1 cellular context compared by ENCODE assay signal in genomic region chr17:72502111-72502939, GRCh38.
TF ChIP-seq lines count a peak whose summit lies in the region.

No MANE protein-coding gene starts in this region.

TF ChIP-seq in HepG2, 621 proteins besides CTCF, POLR2A, EP300 and RAD21 (continued from another document):
- TF ChIP-seq FOXP4 (CRISPR knock-in tag; IDR thresholded peaks at IDR 0.05) (peak; percentile 91), REPIN1 (CRISPR knock-in tag; IDR thresholded peaks at IDR 0.05; ENCODE audit: borderline replicate concordance, low read depth) (peak; percentile 75), SOX13 (IDR thresholded peaks at IDR 0.05) (peak; percentile 70; the same call in 1 of the 2 replicates), SOX13 (CRISPR knock-in tag; conservative IDR thresholded peaks at IDR 0.05 in 1 of 2, IDR thresholded peaks at IDR 0.05 in 1 of 2) (peak in 1 of 2 experiments; percentile 87; a peak in 2 of 4 replicates), RFXAP (CRISPR knock-in tag; IDR thresholded peaks at IDR 0.05; ENCODE audit: borderline replicate concordance) (peak; percentile 94; the same call in 1 of the 2 replicates), MEIS2 (CRISPR knock-in tag; IDR thresholded peaks at IDR 0.05) (peak; percentile 88; the same call in 1 of the 2 replicates), KAT7 (CRISPR knock-in tag; IDR thresholded peaks at IDR 0.05; ENCODE audit: borderline replicate concordance) (peak; percentile 13; the same call in 1 of the 2 replicates), ZNF687 (CRISPR knock-in tag; IDR thresholded peaks at IDR 0.05) (peak; percentile 54), ZNF552 (CRISPR knock-in tag; IDR thresholded peaks at IDR 0.05; ENCODE audit: borderline replicate concordance) (0 out of 2 replicates have a peak, but pooled peaks have one; percentile 7), ZNF124 (CRISPR knock-in tag; IDR thresholded peaks at IDR 0.05) (peak; percentile 18; the same call in 1 of the 2 replicates), GFI1 (CRISPR knock-in tag; IDR thresholded peaks at IDR 0.05; ENCODE audit: borderline replicate concordance) (peak; percentile 42), MEF2D (CRISPR knock-in tag; IDR thresholded peaks at IDR 0.05) (no peak), ZGPAT (CRISPR knock-in tag; IDR thresholded peaks at IDR 0.05) (peak; percentile 4), ZNF264 (CRISPR knock-in tag; IDR thresholded peaks at IDR 0.05) (peak; percentile 65; the same call in 1 of the 2 replicates), GATAD1 (CRISPR knock-in tag; IDR thresholded peaks at IDR 0.05) (no peak), ZNF142 (CRISPR knock-in tag; IDR thresholded peaks at IDR 0.05) (no peak), ZNF350 (CRISPR knock-in tag; IDR thresholded peaks at IDR 0.05; ENCODE audit: borderline replicate concordance, low read depth) (peak; percentile 52; the same call in 1 of the 2 replicates), IRX3 (CRISPR knock-in tag; IDR thresholded peaks at IDR 0.05; ENCODE audit: borderline replicate concordance, low read depth) (peak; percentile 26; the same call in 1 of the 2 replicates), PCBP1 (IDR thresholded peaks at IDR 0.05; ENCODE audit: borderline replicate concordance, low read depth, low read length) (no peak), POGZ (CRISPR knock-in tag; IDR thresholded peaks at IDR 0.05) (peak; percentile 8), SP140L (CRISPR knock-in tag; IDR thresholded peaks at IDR 0.05; ENCODE audit: borderline replicate concordance) (no peak), ZSCAN29 (CRISPR knock-in tag; conservative IDR thresholded peaks at IDR 0.05) (peak; percentile 54; the same call in 1 of the 2 replicates), ISX (CRISPR knock-in tag; conservative IDR thresholded peaks at IDR 0.05) (no peak), FUBP1 (CRISPR knock-in tag; IDR thresholded peaks at IDR 0.05; ENCODE audit: borderline replicate concordance) (no peak), ZNF569 (CRISPR knock-in tag; IDR thresholded peaks at IDR 0.05; ENCODE audit: borderline replicate concordance) (no peak), ZNF354B (CRISPR knock-in tag; IDR thresholded peaks at IDR 0.05) (no peak), JUN (CRISPR knock-in tag; IDR thresholded peaks at IDR 0.05) (no peak), CEBPB (IDR thresholded peaks at IDR 0.05; ENCODE audit: borderline replicate concordance, low read depth, low read length) (peak; percentile 53; the same call in 1 of the 2 replicates)
